1 cellular context compared by ENCODE assay signal in genomic region chr13:49247722-49248432, GRCh38.
TF ChIP-seq lines count a peak whose summit lies in the region.

TSS of gene CDADC1 (plus strand) at chr13:49247925. CDS start at chr13:49248038, 113 bp downstream.

TF ChIP-seq in HepG2, 621 proteins besides CTCF, POLR2A, EP300 and RAD21 (continued from another document and continues in another):
- TF ChIP-seq HMGXB3 (CRISPR knock-in tag; IDR thresholded peaks at IDR 0.05; ENCODE audit: borderline replicate concordance) = no peak; the same call in 1 of the 2 replicates
- no peak for TF ChIP-seq ZBTB40 (IDR thresholded peaks at IDR 0.05)
- TF ChIP-seq ZBTB40 (CRISPR knock-in tag; IDR thresholded peaks at IDR 0.05) = no peak
- no peak for TF ChIP-seq XBP1 (CRISPR knock-in tag; IDR thresholded peaks at IDR 0.05)
- TF ChIP-seq, protein P1, sequence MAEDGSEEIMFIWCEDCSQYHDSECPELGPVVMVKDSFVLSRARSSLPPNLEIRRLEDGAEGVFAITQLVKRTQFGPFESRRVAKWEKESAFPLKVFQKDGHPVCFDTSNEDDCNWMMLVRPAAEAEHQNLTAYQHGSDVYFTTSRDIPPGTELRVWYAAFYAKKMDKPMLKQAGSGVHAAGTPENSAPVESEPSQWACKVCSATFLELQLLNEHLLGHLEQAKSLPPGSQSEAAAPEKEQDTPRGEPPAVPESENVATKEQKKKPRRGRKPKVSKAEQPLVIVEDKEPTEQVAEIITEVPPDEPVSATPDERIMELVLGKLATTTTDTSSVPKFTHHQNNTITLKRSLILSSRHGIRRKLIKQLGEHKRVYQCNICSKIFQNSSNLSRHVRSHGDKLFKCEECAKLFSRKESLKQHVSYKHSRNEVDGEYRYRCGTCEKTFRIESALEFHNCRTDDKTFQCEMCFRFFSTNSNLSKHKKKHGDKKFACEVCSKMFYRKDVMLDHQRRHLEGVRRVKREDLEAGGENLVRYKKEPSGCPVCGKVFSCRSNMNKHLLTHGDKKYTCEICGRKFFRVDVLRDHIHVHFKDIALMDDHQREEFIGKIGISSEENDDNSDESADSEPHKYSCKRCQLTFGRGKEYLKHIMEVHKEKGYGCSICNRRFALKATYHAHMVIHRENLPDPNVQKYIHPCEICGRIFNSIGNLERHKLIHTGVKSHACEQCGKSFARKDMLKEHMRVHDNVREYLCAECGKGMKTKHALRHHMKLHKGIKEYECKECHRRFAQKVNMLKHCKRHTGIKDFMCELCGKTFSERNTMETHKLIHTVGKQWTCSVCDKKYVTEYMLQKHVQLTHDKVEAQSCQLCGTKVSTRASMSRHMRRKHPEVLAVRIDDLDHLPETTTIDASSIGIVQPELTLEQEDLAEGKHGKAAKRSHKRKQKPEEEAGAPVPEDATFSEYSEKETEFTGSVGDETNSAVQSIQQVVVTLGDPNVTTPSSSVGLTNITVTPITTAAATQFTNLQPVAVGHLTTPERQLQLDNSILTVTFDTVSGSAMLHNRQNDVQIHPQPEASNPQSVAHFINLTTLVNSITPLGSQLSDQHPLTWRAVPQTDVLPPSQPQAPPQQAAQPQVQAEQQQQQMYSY (CRISPR knock-in tag; IDR thresholded peaks at IDR 0.05) = peak; percentile 89
- peak; percentile 64; the same call in 1 of the 2 replicates for TF ChIP-seq ZNF788 (CRISPR knock-in tag; IDR thresholded peaks at IDR 0.05; ENCODE audit: borderline replicate concordance)
- peak; percentile 94 for TF ChIP-seq ZNF350 (CRISPR knock-in tag; IDR thresholded peaks at IDR 0.05; ENCODE audit: borderline replicate concordance, low read depth)
- no peak for TF ChIP-seq ZNF275 (CRISPR knock-in tag; IDR thresholded peaks at IDR 0.05; ENCODE audit: borderline replicate concordance)
- TF ChIP-seq DMAP1 (CRISPR knock-in tag; IDR thresholded peaks at IDR 0.05) = peak; percentile 16; the same call in 1 of the 2 replicates
- TF ChIP-seq PRPF4 (IDR thresholded peaks at IDR 0.05; ENCODE audit: low read depth, low read length, poor library complexity, severe bottlenecking) = no peak
- peak; percentile 88 for TF ChIP-seq THAP11 (CRISPR knock-in tag; IDR thresholded peaks at IDR 0.05)
- peak; percentile 50; the same call in 1 of the 2 replicates for TF ChIP-seq SRF (IDR thresholded peaks at IDR 0.05; ENCODE audit: low read depth, low read length)
- 0 out of 4 replicates have a peak, but pooled peaks of 1 of the 2 experiments have one; percentile 9 for TF ChIP-seq REST (IDR thresholded peaks at IDR 0.05; ENCODE audit: borderline replicate concordance in 1 of 2, low read depth in 1 of 2, low read length in 2 of 2)
- TF ChIP-seq ZSCAN29 (CRISPR knock-in tag; conservative IDR thresholded peaks at IDR 0.05) = no peak
- no peak for TF ChIP-seq ZNF550 (CRISPR knock-in tag; IDR thresholded peaks at IDR 0.05; ENCODE audit: borderline replicate concordance)
- TF ChIP-seq RXRA (CRISPR knock-in tag; IDR thresholded peaks at IDR 0.05) = peak; percentile 53
- TF ChIP-seq PRMT3 (CRISPR knock-in tag; IDR thresholded peaks at IDR 0.05; ENCODE audit: borderline replicate concordance, low read depth) = no peak
- no peak for TF ChIP-seq TP53 (CRISPR knock-in tag; conservative IDR thresholded peaks at IDR 0.05)
- TF ChIP-seq ZSCAN25 (CRISPR knock-in tag; IDR thresholded peaks at IDR 0.05) = 0 out of 2 replicates have a peak, but pooled peaks have one; percentile 43
- 0 out of 2 replicates have a peak, but pooled peaks have one; percentile 42 for TF ChIP-seq ZNF784 (CRISPR knock-in tag; IDR thresholded peaks at IDR 0.05; ENCODE audit: borderline replicate concordance)
- TF ChIP-seq PRDM4 (CRISPR knock-in tag; IDR thresholded peaks at IDR 0.05; ENCODE audit: borderline replicate concordance) = no peak
- peak; percentile 63 for TF ChIP-seq ZNF777 (CRISPR knock-in tag; IDR thresholded peaks at IDR 0.05)
- TF ChIP-seq HNRNPUL1 (IDR thresholded peaks at IDR 0.05; ENCODE audit: low read depth, low read length) = no peak
- TF ChIP-seq IKZF4 (CRISPR knock-in tag; IDR thresholded peaks at IDR 0.05; ENCODE audit: borderline replicate concordance, low read depth, not compliant biosample characterization) = no peak
- TF ChIP-seq FOSL2 (CRISPR knock-in tag; IDR thresholded peaks at IDR 0.05) = peak; percentile 64
- TF ChIP-seq PHF8 (CRISPR knock-in tag; IDR thresholded peaks at IDR 0.05) = peak; percentile 70
- TF ChIP-seq RXRB (CRISPR knock-in tag; IDR thresholded peaks at IDR 0.05; ENCODE audit: borderline replicate concordance) = peak; percentile 32; the same call in 1 of the 2 replicates
